12 cellular contexts compared by ENCODE assay signal in genomic region chr12:12331896-12332295, GRCh38. TPM values are rescaled to one million over a fixed set of nuclear protein-coding genes. Genes with fewer than 3 reads are reported as not detected.
DNase-seq lines count a peak whose midpoint lies in the region; ATAC-seq and TF ChIP-seq lines count a peak whose summit lies in the region.
"Had no signal": no experiment of that assay in that cellular context is flagged by ENCODE, and none has a peak within 500 bp of the region (broad histone marks: within the 10 kb centered on the region; RNA-seq: fewer than 3 reads in every experiment).

No MANE protein-coding gene starts in this region.

- DNase-seq in chondrocyte (ENCODE audit: low spot score) (no peak), activated gamma-delta T cell (lab: John Stamatoyannopoulos, UW) (no peak), MG63 (no peak), globus pallidus (ENCODE audit: low spot score) (no peak)
- DNase-seq: activated CD4-positive, alpha-beta T cell treated with anti-CD3 and anti-CD28 coated beads for 48 hours; left cardiac atrium; stimulated activated naive CD4-positive, alpha-beta T cell treated with Interleukin-2 at 50 U/mL for 16 hours had no signal

- ATAC-seq in GM19023 (IDR thresholded peaks at IDR 0.05; ENCODE audit: unreplicated experiment): no peak
- ATAC-seq: left cardiac atrium had no signal

- H3K9me3 ChIP-seq in mucosa of rectum (ENCODE audit: control insufficient read depth in 2 of 2, low read length in 2 of 2) (no peaks in the 10 kb centered on the region), MG63 (no peaks in the 10 kb centered on the region)

- H3K27ac Mint-ChIP-seq in chondrocyte (ENCODE audit: unreplicated experiment): peak overlapping the region; percentile 37
- H3K27ac Mint-ChIP-seq: activated naive CD4-positive, alpha-beta T cell treated with anti-CD3 and anti-CD28 coated beads, Interleukin-2, amount 50 U/mL, for 24 hours had no signal

- no peaks in the 10 kb centered on the region for H3K9me3 Mint-ChIP-seq in chondrocyte (ENCODE audit: low read depth)
- H3K9me3 Mint-ChIP-seq: activated naive CD4-positive, alpha-beta T cell treated with anti-CD3 and anti-CD28 coated beads, Interleukin-2, amount 50 U/mL, for 24 hours had no signal

- no peak overlapping the region for H3K9ac ChIP-seq in mucosa of rectum (ENCODE audit: low read depth in 1 of 2, low read length in 2 of 2)

- peak overlapping the region; percentile 0; the same call in 1 of the 2 replicates for H3K27ac ChIP-seq in C4-2B
- peak overlapping the region; percentile 61 to 63 for H3K27ac ChIP-seq in mucosa of rectum (ENCODE audit: low read depth in 2 of 2, low read length in 2 of 2)

- no peak for TF ChIP-seq RAD21 in Ishikawa (IDR thresholded peaks at IDR 0.05; ENCODE audit: low read depth)

- H3K36me3 ChIP-seq in mucosa of rectum (ENCODE audit: control insufficient read depth in 2 of 2, insufficient read depth in 2 of 2, low read length in 2 of 2) (peaks cover 5 to 15% of the 10 kb centered on the region in 2 donors), MG63 (no peaks in the 10 kb centered on the region)

- no peaks in the 10 kb centered on the region for H3K27me3 ChIP-seq in mucosa of rectum (ENCODE audit: control insufficient read depth in 2 of 2, insufficient read depth in 2 of 2, low read length in 2 of 2)
- no peaks in the 10 kb centered on the region for H3K27me3 ChIP-seq in MG63

- H3K27me3 Mint-ChIP-seq in chondrocyte (ENCODE audit: low read depth): no peaks in the 10 kb centered on the region
- H3K27me3 Mint-ChIP-seq: activated naive CD4-positive, alpha-beta T cell treated with anti-CD3 and anti-CD28 coated beads, Interleukin-2, amount 50 U/mL, for 24 hours had no signal

- peaks cover 25% of the 10 kb centered on the region for H3K4me1 Mint-ChIP-seq in chondrocyte (ENCODE audit: low read depth)

- H3K4me3 Mint-ChIP-seq in chondrocyte (ENCODE audit: unreplicated experiment): no peak overlapping the region
- H3K4me3 Mint-ChIP-seq: activated naive CD4-positive, alpha-beta T cell treated with anti-CD3 and anti-CD28 coated beads, Interleukin-2, amount 50 U/mL, for 24 hours had no signal

- H3K36me3 Mint-ChIP-seq in chondrocyte (ENCODE audit: low read depth): no peaks in the 10 kb centered on the region

- TF ChIP-seq CTCF in C4-2B (conservative IDR thresholded peaks at IDR 0.05) (no peak), chondrocyte (IDR thresholded peaks at IDR 0.05) (no peak)

- H3K4me3 ChIP-seq in mucosa of rectum (ENCODE audit: low read length in 2 of 2) (peak overlapping the region; percentile 9 to 22), MG63 (no peak overlapping the region)

- peaks cover 21 to 35% of the 10 kb centered on the region in 2 donors for H3K4me1 ChIP-seq in mucosa of rectum (ENCODE audit: control insufficient read depth in 2 of 2, insufficient read depth in 2 of 2, low read length in 2 of 2)

- TF ChIP-seq EP300 in Ishikawa (IDR thresholded peaks at IDR 0.05; ENCODE audit: borderline replicate concordance): no peak

TF ChIP-seq in Ishikawa, 13 proteins besides CTCF, POLR2A, EP300 and RAD21:
- peak; percentile 42; the same call in 1 of the 2 replicates for TF ChIP-seq TEAD4 (IDR thresholded peaks at IDR 0.05)
- TF ChIP-seq NFIC (IDR thresholded peaks at IDR 0.05): no peak
- TF ChIP-seq, protein P1, sequence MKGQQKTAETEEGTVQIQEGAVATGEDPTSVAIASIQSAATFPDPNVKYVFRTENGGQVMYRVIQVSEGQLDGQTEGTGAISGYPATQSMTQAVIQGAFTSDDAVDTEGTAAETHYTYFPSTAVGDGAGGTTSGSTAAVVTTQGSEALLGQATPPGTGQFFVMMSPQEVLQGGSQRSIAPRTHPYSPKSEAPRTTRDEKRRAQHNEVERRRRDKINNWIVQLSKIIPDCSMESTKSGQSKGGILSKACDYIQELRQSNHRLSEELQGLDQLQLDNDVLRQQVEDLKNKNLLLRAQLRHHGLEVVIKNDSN (IDR thresholded peaks at IDR 0.05): 0 out of 2 replicates have a peak, but pooled peaks have one; percentile 14
- no peak for TF ChIP-seq CEBPB (IDR thresholded peaks at IDR 0.05)
- TF ChIP-seq TCF12 (IDR thresholded peaks at IDR 0.05; ENCODE audit: low read depth): 0 out of 2 replicates have a peak, but pooled peaks have one; percentile 9

RNA-seq across cellular contexts. Expression of gene MANSC1, which starts 18.1 kb away (rescaled TPM):
- total RNA-seq in chondrocyte: 9.3 to 14.3 TPM (median 12.0 TPM) in 3 replicates
- total RNA-seq in MG63 (2014; rRNA removed; shearing (Covaris generic); ENCODE audit: low replicate concordance): 0.92 TPM in 1 of 2 replicates, not detected in the other

RNA-seq across cellular contexts. Expression of gene BORCS5, which starts 25.0 kb away (rescaled TPM):
- total RNA-seq in chondrocyte: 9.3 to 12.3 TPM (median 11.3 TPM) in 3 replicates
- total RNA-seq in MG63 (2014; rRNA removed; shearing (Covaris generic); ENCODE audit: low replicate concordance): 3.6 and 5.6 TPM in 2 replicates
